ENCODE assay signal across 26 cellular contexts in genomic region chr9:107109324-107109723, GRCh38.
"Had no signal": no experiment of that assay in that cellular context is flagged by ENCODE, and none has a peak within 500 bp of the region (broad histone marks: within the 10 kb centered on the region; RNA-seq: fewer than 3 reads in every experiment).

No MANE protein-coding gene starts in this region.

- H3K27ac ChIP-seq: stomach, suprapubic skin, testis, thoracic aorta, thyroid gland, tibial artery, tibial nerve, transverse colon, upper lobe of left lung, upper lobe of right lung, uterus, vagina had no signal

- ATAC-seq: stimulated activated effector memory CD8-positive, alpha-beta T cell treated with anti-CD3 and anti-CD28 coated beads, Interleukin-12 subunit alpha, Interleukin-12 subunit beta, amount 100 ng/mL, for 72 hours; stimulated activated memory B cell treated with anti-CD40 and anti-IgM and Interleukin-4, amounts not matched to agents 10 μg/mL and 1 μg/mL and 100 μg/mL, for 72 hours; stimulated activated naive B cell treated with anti-CD40 and anti-IgM and Interleukin-4, amounts not matched to agents 10 μg/mL and 1 μg/mL and 100 μg/mL, for 72 hours; stimulated activated naive CD8-positive, alpha-beta T cell treated with anti-CD3 and anti-CD28 coated beads, Interleukin-15, amount 100 ng/mL, for 72 hours; stimulated activated naive CD8-positive, alpha-beta T cell treated with anti-CD3 and anti-CD28 coated beads, Interleukin-15, Interleukin-2, amounts not matched to agents 100 U/mL and 50 U/mL, for 24 hours; upper lobe of right lung had no signal

- H3K36me3 ChIP-seq: stomach, suprapubic skin, thoracic aorta, thyroid gland, tibial artery, tibial nerve, transverse colon, upper lobe of left lung, upper lobe of right lung, uterus, vagina had no signal

- H3K4me1 ChIP-seq: stomach, suprapubic skin, testis, thyroid gland, tibial artery, tibial nerve, transverse colon, upper lobe of left lung, upper lobe of right lung, uterus, vagina had no signal

- DNase-seq: stimulated activated CD4-positive, alpha-beta T cell treated with anti-CD3 and anti-CD28 coated beads, Interleukin-2, amount 100 ng/mL, for 48 hours; stimulated activated CD4-positive, alpha-beta T cell treated with anti-CD3 and anti-CD28 coated beads, Interleukin-4, amount 100 ng/mL, for 1 hour; stimulated activated CD4-positive, alpha-beta T cell treated with anti-CD3 and anti-CD28 coated beads, Interleukin-4, amount 100 ng/mL, for 24 hours; stimulated activated CD4-positive, alpha-beta T cell treated with anti-CD3 and anti-CD28 coated beads, Interleukin-4, amount 100 ng/mL, for 4 hours; stimulated activated CD8-positive, alpha-beta memory T cell treated with anti-CD3 and anti-CD28 coated beads, Interleukin-4, amount 100 ng/mL, for 48 hours; stimulated activated naive B cell treated with anti-CD40 and anti-IgM and Interleukin-4, amounts not matched to agents 10 μg/mL and 1 μg/mL and 100 μg/mL, for 72 hours; stimulated activated naive CD4-positive, alpha-beta T cell; stimulated activated naive CD4-positive, alpha-beta T cell treated with Interleukin-2 at 50 U/mL for 16 hours; stimulated activated naive CD8-positive, alpha-beta T cell treated with anti-CD3 and anti-CD28 coated beads, Interleukin-15, amount 100 ng/mL, for 72 hours; stimulated activated naive CD8-positive, alpha-beta T cell treated with anti-CD3 and anti-CD28 coated beads, Interleukin-15, Interleukin-2, amounts not matched to agents 100 U/mL and 50 U/mL, for 24 hours; stomach; substantia nigra; testis; thyroid gland; tibial artery; transverse colon; trophoblast cell; upper lobe of left lung; upper lobe of right lung; uterus had no signal

- H3K9me3 ChIP-seq: stomach, suprapubic skin, testis, thoracic aorta, thyroid gland, tibial artery, tibial nerve, transverse colon, upper lobe of left lung, upper lobe of right lung, uterus, vagina had no signal

- H3K27me3 ChIP-seq: stomach, testis, thyroid gland, tibial nerve, transverse colon, upper lobe of left lung, upper lobe of right lung, vagina had no signal

- H3K4me3 ChIP-seq: stomach, suprapubic skin, testis, thoracic aorta, thyroid gland, tibial artery, tibial nerve, transverse colon, upper lobe of left lung, upper lobe of right lung, uterus, vagina had no signal
